In the genomic region with DNA sequence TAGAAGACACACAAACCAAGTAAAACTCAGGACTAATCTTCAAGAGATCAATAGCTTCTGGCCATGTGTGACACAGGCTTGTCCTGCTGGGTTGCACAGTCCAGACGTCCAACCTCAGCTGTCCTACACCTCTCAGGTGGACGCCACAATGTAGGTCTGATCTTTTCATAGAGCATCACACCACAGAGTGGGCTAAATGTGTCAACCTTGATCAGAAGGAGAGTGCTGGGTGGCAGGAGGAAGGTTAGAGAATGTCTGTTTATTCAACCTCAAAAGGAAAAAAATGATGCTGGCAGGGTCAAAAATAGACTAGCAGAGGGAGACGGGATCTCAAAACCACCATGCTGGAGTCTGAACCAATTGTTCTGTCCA, we compare ENCODE assay signal across 15 cellular contexts. TPM values are rescaled to one million over a fixed set of nuclear protein-coding genes. Genes with fewer than 3 reads are reported as not detected.
DNase-seq lines count a peak whose midpoint lies in the region; ATAC-seq, FAIRE-seq and TF ChIP-seq lines count a peak whose summit lies in the region.
"Had no signal": no experiment of that assay in that cellular context is flagged by ENCODE, and none has a peak within 500 bp of the region (broad histone marks: within the 10 kb centered on the region; RNA-seq: fewer than 3 reads in every experiment).

No MANE protein-coding gene starts in this region.

- H2BK20ac ChIP-seq in IMR-90 (ENCODE audit: low read depth, low read length): peak overlapping the region; percentile 28; the same call in 1 of the 2 replicates

- H4K8ac ChIP-seq in IMR-90 (ENCODE audit: low read depth in 2 of 2, low read length in 2 of 2): no peak overlapping the region

- 0 out of 2 replicates have a peak overlapping the region, but pooled peaks have one; percentile 12 for H3K4ac ChIP-seq in IMR-90 (ENCODE audit: low read depth, low read length)

- CTCF ChIA-PET in IMR-90 (lab: Yijun Ruan, JAX): interaction anchor here (0.6 kb wide), 1 partner anchor 1515 kb away, joined by 6 read pairs; no protein-coding TSS in a partner anchor

- ATAC-seq in IMR-90 (ENCODE audit: low read depth) (no peak), left lobe of liver (peak; percentile 29), HG03469 (IDR thresholded peaks at IDR 0.05; ENCODE audit: unreplicated experiment) (no peak), HG02678 (IDR thresholded peaks at IDR 0.05; ENCODE audit: unreplicated experiment) (no peak)
- no peak for ATAC-seq in effector memory CD8-positive, alpha-beta T cell (replicated peaks)
- ATAC-seq in stimulated activated naive CD8-positive, alpha-beta T cell treated with anti-CD3 and anti-CD28 coated beads, Interleukin-15, Interleukin-2, amounts not matched to agents 100 U/mL and 50 U/mL, for 24 hours: no peak
- ATAC-seq: activated T-cell treated with anti-CD3 and anti-CD28 coated beads, Interleukin-2, amount 50 U/mL, for 72 hours; HCT116 had no signal

- FAIRE-seq in RCC 7860 (lab: Jason Lieb, UNC): no peak
- FAIRE-seq: GM12892 had no signal

- H3K36me3 Mint-ChIP-seq in effector memory CD8-positive, alpha-beta T cell (ENCODE audit: insufficient read depth): no peaks in the 10 kb centered on the region

- no peaks in the 10 kb centered on the region for H3K27me3 Mint-ChIP-seq in effector memory CD8-positive, alpha-beta T cell
- H3K27me3 Mint-ChIP-seq: activated CD4-positive, alpha-beta T cell treated with anti-CD3 and anti-CD28 coated beads, Interleukin-2, amount 10 ng/mL, durations not matched to agents 24 days and 14 days; stimulated activated naive B cell treated with anti-CD40 and anti-IgM and Interleukin-4, amounts not matched to agents 10 μg/mL and 1 μg/mL and 100 μg/mL, for 72 hours had no signal

- WGBS in IMR-90 (ENCODE audit: extremely low coverage in 2 of 2, insufficient read length in 1 of 2), 2 experiments: no CpG with 5 or more reads among the region's 3 CpGs
- WGBS in spleen, 5 donors: 62 to 80% (median 75%) methylated on average over 3 of the region's 3 CpGs

- BruUV-seq in IMR-90 (replicated peaks; lab: Mats Ljungman, UMichigan): no TSS peak

- no peak overlapping the region for H3K23ac ChIP-seq in IMR-90 (ENCODE audit: low read depth, low read length)

- H3K9me3 Mint-ChIP-seq in effector memory CD8-positive, alpha-beta T cell: no peaks in the 10 kb centered on the region
- H3K9me3 Mint-ChIP-seq: activated CD4-positive, alpha-beta T cell treated with anti-CD3 and anti-CD28 coated beads, Interleukin-2, amount 10 ng/mL, durations not matched to agents 24 days and 14 days; activated T-cell treated with anti-CD3 and anti-CD28 coated beads, Interleukin-2, amount 50 U/mL, for 72 hours had no signal

- no peaks in the 10 kb centered on the region for H3K9me3 ChIP-seq in IMR-90 (ENCODE audit: control insufficient read depth, insufficient read depth, low read length)
- no peaks in the 10 kb centered on the region for H3K9me3 ChIP-seq in spleen

- H2AK5ac ChIP-seq in IMR-90 (ENCODE audit: low read depth, low read length): 0 out of 2 replicates have a peak overlapping the region, but pooled peaks have one; percentile 38

- H3K56ac ChIP-seq in IMR-90 (ENCODE audit: extremely low read depth, insufficient read depth, low read length): no peak overlapping the region

- H3K27ac ChIP-seq in IMR-90 (ENCODE audit: insufficient read depth, low read length): peak overlapping the region; percentile 48; the same call in 1 of the 2 replicates
- peak overlapping the region in 7 of 8 donors; percentile 15 to 88 (median 54) for H3K27ac ChIP-seq in spleen

- H2AK9ac ChIP-seq in IMR-90 (replicated peaks; ENCODE audit: low read depth, low read length, poor library complexity): no peak overlapping the region

- H3K36me3 ChIP-seq in IMR-90 (ENCODE audit: control insufficient read depth, insufficient read depth, low read length) (no peaks in the 10 kb centered on the region), spleen (peaks cover 0 to 9% (median under 1%) of the 10 kb centered on the region in 6 donors)

- TF ChIP-seq RAD21 in IMR-90 (IDR thresholded peaks at IDR 0.05; ENCODE audit: low read length): no peak

- no peak overlapping the region for H2BK15ac ChIP-seq in IMR-90 (ENCODE audit: low read depth, low read length)

- in situ Hi-C loops in IMR-90 (cut with MboI; ENCODE audit: low sequenced_read_pairs): no loop called here

- H3K4me3 Mint-ChIP-seq in effector memory CD8-positive, alpha-beta T cell: no peak overlapping the region
- H3K4me3 Mint-ChIP-seq: activated CD4-positive, alpha-beta T cell treated with anti-CD3 and anti-CD28 coated beads, Interleukin-2, amount 10 ng/mL, durations not matched to agents 24 days and 14 days had no signal

- H2AFZ ChIP-seq in IMR-90 (replicated peaks; ENCODE audit: low read length, poor library complexity): no peak overlapping the region

- POLR2A ChIA-PET in IMR-90 (lab: Charles Lee; ENCODE audit: unreplicated experiment): no interaction called here

- H4K20me1 ChIP-seq in IMR-90 (ENCODE audit: insufficient read depth, low read length): no peaks in the 10 kb centered on the region

- dilution Hi-C loops in IMR-90 (cut with HindIII; ENCODE audit: low sequenced_read_pairs, unreplicated experiment): no loop called here

- peak overlapping the region; percentile 32 for H3K14ac ChIP-seq in IMR-90 (replicated peaks; ENCODE audit: low read depth, low read length)

- peaks cover 11% of the 10 kb centered on the region for H3K4me1 ChIP-seq in IMR-90 (ENCODE audit: control insufficient read depth, insufficient read depth, low read length)
- peaks cover 23 to 78% (median 53%) of the 10 kb centered on the region in 6 donors for H3K4me1 ChIP-seq in spleen

- H3K9ac ChIP-seq in IMR-90 (ENCODE audit: low read depth, low read length): no peak overlapping the region

- TF ChIP-seq CTCF in IMR-90 (conservative IDR thresholded peaks at IDR 0.05; ENCODE audit: low read depth, low read length) (no peak), spleen (IDR thresholded peaks at IDR 0.05 in 8 of 11, conservative IDR thresholded peaks at IDR 0.05 in 3 of 11) (no peak)

- H2BK5ac ChIP-seq in IMR-90 (ENCODE audit: low read depth, low read length, poor library complexity, severe bottlenecking): no peak overlapping the region

- H3K27me3 ChIP-seq in IMR-90 (ENCODE audit: control insufficient read depth, insufficient read depth, low read length) (no peaks in the 10 kb centered on the region), spleen (replicated peaks in 1 of 7) (no peaks in the 10 kb centered on the region)

- H4K5ac ChIP-seq in IMR-90 (ENCODE audit: low read depth, low read length): no peak overlapping the region

- intact Hi-C loops in IMR-90 (cut with micrococcal nuclease): no loop called here
- intact Hi-C loops in spleen (cut with DNase I; ENCODE audit: low total_unique reads): no loop called here

- H3K4me3 ChIP-seq in IMR-90 (ENCODE audit: insufficient read depth, low read depth, low read length) (no peak overlapping the region), spleen (no peak overlapping the region)

- H4K91ac ChIP-seq in IMR-90 (ENCODE audit: insufficient read depth, low read depth, low read length): no peak overlapping the region

- peak overlapping the region; percentile 10 to 38 for H3K27ac Mint-ChIP-seq in effector memory CD8-positive, alpha-beta T cell
- H3K27ac Mint-ChIP-seq: activated CD4-positive, alpha-beta T cell treated with anti-CD3 and anti-CD28 coated beads, Interleukin-2, amount 10 ng/mL, durations not matched to agents 24 days and 14 days; activated T-cell treated with anti-CD3 and anti-CD28 coated beads, Interleukin-2, amount 50 U/mL, for 72 hours had no signal

- peaks cover 0 to 2% of the 10 kb centered on the region in 2 experiments; a peak in 1 of 4 replicates for H3K79me1 ChIP-seq in IMR-90 (ENCODE audit: low read depth in 1 of 2, low read length in 2 of 2)

- no peak for DNase-seq in IMR-90
- DNase-seq in effector memory CD8-positive, alpha-beta T cell: no peak
- DNase-seq in left lobe of liver (ENCODE audit: low spot score): peak; percentile 8
- DNase-seq in spleen: no peak
- DNase-seq in RCC 7860 (ENCODE audit: low spot score): no peak
- no peak for DNase-seq in stimulated activated naive CD8-positive, alpha-beta T cell treated with anti-CD3 and anti-CD28 coated beads, Interleukin-15, Interleukin-2, amounts not matched to agents 100 U/mL and 50 U/mL, for 24 hours
- DNase-seq: activated CD4-positive, alpha-beta T cell treated with anti-CD3 and anti-CD28 coated beads, Interleukin-2, amount 10 ng/mL, durations not matched to agents 24 days and 14 days; activated T-cell treated with anti-CD3 and anti-CD28 coated beads, Interleukin-2, amount 50 U/mL, for 72 hours; MV-4-11; stimulated activated naive B cell treated with anti-CD40 and anti-IgM and Interleukin-4, amounts not matched to agents 10 μg/mL and 1 μg/mL and 100 μg/mL, for 72 hours; T-helper 9 cell had no signal

- no peak for TF ChIP-seq POLR2A in IMR-90 (IDR thresholded peaks at IDR 0.05; ENCODE audit: low read depth, low read length)
- TF ChIP-seq POLR2A in spleen (IDR thresholded peaks at IDR 0.05): no peak

- H3K4me2 ChIP-seq in IMR-90 (ENCODE audit: low read depth, low read length): no peak overlapping the region

- peaks cover 12 to 27% of the 10 kb centered on the region in 2 donors for H3K4me1 Mint-ChIP-seq in effector memory CD8-positive, alpha-beta T cell (ENCODE audit: low read depth in 2 of 2)

- H3K9me1 ChIP-seq in IMR-90 (ENCODE audit: insufficient read depth, low read length): no peaks in the 10 kb centered on the region

- no peak overlapping the region; the same call in 1 of the 2 replicates for H3K18ac ChIP-seq in IMR-90 (ENCODE audit: low read depth, low read length)

- H2BK120ac ChIP-seq in IMR-90 (ENCODE audit: low read depth, low read length): peak overlapping the region; percentile 14; the same call in 1 of the 2 replicates

TF ChIP-seq in IMR-90, 13 proteins besides CTCF, POLR2A, EP300 and RAD21 (continues in another document):
- no peak for TF ChIP-seq MAFK (IDR thresholded peaks at IDR 0.05; ENCODE audit: low read depth, low read length)
- TF ChIP-seq RCOR1 (IDR thresholded peaks at IDR 0.05; ENCODE audit: insufficient replicate concordance, low read length): no peak
- no peak for TF ChIP-seq BHLHE40 (IDR thresholded peaks at IDR 0.05; ENCODE audit: low read depth, low read length)
- no peak for TF ChIP-seq RFX5 (IDR thresholded peaks at IDR 0.05; ENCODE audit: low read depth, low read length)
- TF ChIP-seq SMC3 (IDR thresholded peaks at IDR 0.05; ENCODE audit: low read depth, low read length): no peak
- TF ChIP-seq CEBPB (IDR thresholded peaks at IDR 0.05; ENCODE audit: low read depth, low read length): no peak

RNA-seq across cellular contexts. Expression of a gene that starts 41.7 kb away (rescaled TPM):
- total RNA-seq in IMR-90 (2012; rRNA removed) (3.4 and 3.6 TPM in 2 replicates), left lobe of liver (9.6 TPM), spleen (10 to 100 TPM; 16.0 to 54.0 (median 37.4) TPM)
- polyA plus RNA-seq in IMR-90 (2012; rRNA removed) (1.8 and 2.2 TPM in 2 replicates), spleen (1 to 10 TPM; 3.4 to 8.2 (median 4.2) TPM)
- 0.78 and 1.7 TPM in 2 replicates for polyA plus RNA-seq in IMR-90 (2012; cell fraction: cytosol; rRNA removed)
- 3.5 and 3.9 TPM in 2 replicates for polyA plus RNA-seq in IMR-90 (2012; cell fraction: nucleus; rRNA removed; ENCODE audit: low replicate concordance)
